Comparison of ENCODE assay signal across 19 cellular contexts in genomic region chr3:138768946-138769345, GRCh38.
DNase-seq lines count a peak whose midpoint lies in the region; ATAC-seq, FAIRE-seq and TF ChIP-seq lines count a peak whose summit lies in the region.
"Had no signal": no experiment of that assay in that cellular context is flagged by ENCODE, and none has a peak within 500 bp of the region (broad histone marks: within the 10 kb centered on the region; RNA-seq: fewer than 3 reads in every experiment).

No MANE protein-coding gene starts in this region.

- no peak overlapping the region for H3K4ac ChIP-seq in mesenchymal stem cell (ENCODE audit: low read depth in 1 of 2, low read length in 2 of 2)

- H3K27me3 ChIP-seq in CD8-positive, alpha-beta T cell (ENCODE audit: insufficient read depth, low read length): no peaks in the 10 kb centered on the region
- H3K27me3 ChIP-seq in PC-3 (ENCODE audit: low read length): no peaks in the 10 kb centered on the region
- no peaks in the 10 kb centered on the region for H3K27me3 ChIP-seq in mesenchymal stem cell (ENCODE audit: control insufficient read depth in 1 of 2, insufficient read depth in 1 of 2, low read length in 2 of 2)

- no peaks in the 10 kb centered on the region for H3F3A ChIP-seq in PC-3 (ENCODE audit: low read length, unreplicated experiment)

- POLR2A ChIA-PET in CD8-positive, alpha-beta T cell (lab: Charles Lee): no interaction called here
- POLR2A ChIA-PET in PC-3 (lab: Charles Lee; ENCODE audit: unreplicated experiment): no interaction called here

- H2AFZ ChIP-seq in PC-3 (ENCODE audit: low read length) (no peak overlapping the region), mesenchymal stem cell (ENCODE audit: low read depth, low read length) (no peak overlapping the region)
- H2AFZ ChIP-seq: GM23338 had no signal

- H3K79me1 ChIP-seq in mesenchymal stem cell (replicated peaks; ENCODE audit: low read length, poor library complexity, severe bottlenecking): peaks cover 22% of the 10 kb centered on the region

- no peak for TF ChIP-seq CTCF in CD8-positive, alpha-beta T cell (IDR thresholded peaks at IDR 0.05)
- no peak for TF ChIP-seq CTCF in PC-3 (conservative IDR thresholded peaks at IDR 0.05; ENCODE audit: low read depth, low read length)

- no peak for DNase-seq in CD8-positive, alpha-beta T cell
- DNase-seq in PC-3 (no peak), mesenchymal stem cell (no peak), HTR-8/SVneo (ENCODE audit: insufficient read length, low spot score) (no peak), mesenteric fat pad (ENCODE audit: low spot score) (no peak)
- DNase-seq: H9, Kasumi-1, NCI-H1105 treated with DMSO at 0.1 percent for 48 hours, NCI-H2029, NCI-H446, NCI-H524 treated with DMSO at 0.1 percent for 48 hours, NCI-H774 had no signal

- H3K4me1 Mint-ChIP-seq in CD8-positive, alpha-beta T cell (ENCODE audit: low read depth): peaks cover 13% of the 10 kb centered on the region
- H3K4me1 Mint-ChIP-seq: B cell, GM23338, H9 had no signal

- no peak overlapping the region for H3K27ac ChIP-seq in CD8-positive, alpha-beta T cell (ENCODE audit: low read depth, low read length)
- H3K27ac ChIP-seq in PC-3 (ENCODE audit: low read length) (peak overlapping the region; percentile 72), mesenchymal stem cell (ENCODE audit: low read length, poor library complexity, severe bottlenecking) (peak overlapping the region; percentile 65)
- H3K27ac ChIP-seq: HL-60 had no signal

- peaks cover 15% of the 10 kb centered on the region for H3K79me2 ChIP-seq in PC-3 (ENCODE audit: low read length)

- peaks cover 8% of the 10 kb centered on the region for H3K4me1 ChIP-seq in CD8-positive, alpha-beta T cell (ENCODE audit: insufficient read depth, low read length)
- H3K4me1 ChIP-seq in PC-3 (ENCODE audit: insufficient read depth, low read length): peaks cover 31% of the 10 kb centered on the region
- peaks cover 20% of the 10 kb centered on the region for H3K4me1 ChIP-seq in mesenchymal stem cell (ENCODE audit: control insufficient read depth, insufficient read depth, low read depth, low read length)

- no peak overlapping the region for H3K18ac ChIP-seq in mesenchymal stem cell (ENCODE audit: low read depth in 1 of 2, low read length in 2 of 2)

- no peak for FAIRE-seq in HTR-8/SVneo (lab: Jason Lieb, UNC)
- FAIRE-seq: D721Med had no signal

- no peaks in the 10 kb centered on the region for H3K27me3 Mint-ChIP-seq in CD8-positive, alpha-beta T cell (ENCODE audit: low read depth)
- H3K27me3 Mint-ChIP-seq: B cell had no signal

- no peak overlapping the region for H3K4me3 ChIP-seq in CD8-positive, alpha-beta T cell (ENCODE audit: low read depth, low read length)
- no peak overlapping the region for H3K4me3 ChIP-seq in PC-3 (ENCODE audit: low read length)
- no peak overlapping the region for H3K4me3 ChIP-seq in mesenchymal stem cell (ENCODE audit: insufficient read depth in 1 of 2, low read depth in 1 of 2, low read length in 2 of 2)
- H3K4me3 ChIP-seq: GM23338 had no signal

- CTCF ChIA-PET in CD8-positive, alpha-beta T cell (lab: Charles Lee): interaction anchor here (3.6 kb wide), 1 partner anchor 147 kb away, joined by 15 read pairs; no protein-coding TSS in a partner anchor
- CTCF ChIA-PET in PC-3 (lab: Charles Lee): no interaction called here

- no peak overlapping the region for H4K8ac ChIP-seq in mesenchymal stem cell (ENCODE audit: low read length)

- no peak overlapping the region for H2BK15ac ChIP-seq in mesenchymal stem cell (ENCODE audit: low read depth, poor library complexity, severe bottlenecking)

- H3K36me3 Mint-ChIP-seq in CD8-positive, alpha-beta T cell: peaks cover 22% of the 10 kb centered on the region

- 97% methylated on average over 3 of the region's 5 CpGs for WGBS in mesenchymal stem cell

- no peak overlapping the region for H4K91ac ChIP-seq in mesenchymal stem cell (ENCODE audit: low read length)

- H3K4me2 ChIP-seq in PC-3 (ENCODE audit: low read length): 0 out of 2 replicates have a peak overlapping the region, but pooled peaks have one; percentile 23
- peak overlapping the region; percentile 1 for H3K4me2 ChIP-seq in mesenchymal stem cell (ENCODE audit: low read length, poor library complexity, severe bottlenecking)
- H3K4me2 ChIP-seq: GM23338 had no signal

- H2BK120ac ChIP-seq in mesenchymal stem cell (ENCODE audit: low read depth, low read length): no peak overlapping the region

- no peak overlapping the region for H3K4me3 Mint-ChIP-seq in CD8-positive, alpha-beta T cell
- H3K4me3 Mint-ChIP-seq: B cell, GM23338, H9 had no signal

- H3K9ac ChIP-seq in PC-3 (ENCODE audit: low read length) (no peak overlapping the region), mesenchymal stem cell (ENCODE audit: low read length) (no peak overlapping the region)

- no peak for ATAC-seq in CD8-positive, alpha-beta T cell
- ATAC-seq in PC-3 (no peak), GM18873 (IDR thresholded peaks at IDR 0.05; ENCODE audit: low FRiP score, unreplicated experiment) (no peak), HG03095 (IDR thresholded peaks at IDR 0.05; ENCODE audit: unreplicated experiment) (no peak)
- ATAC-seq: GM23338, SK-N-SH treated with all-trans-retinoic acid at 6 μM for 48 hours had no signal

- no peaks in the 10 kb centered on the region for H3K9me3 ChIP-seq in CD8-positive, alpha-beta T cell (ENCODE audit: low read length)
- H3K9me3 ChIP-seq in PC-3 (ENCODE audit: low read length) (no peaks in the 10 kb centered on the region), mesenchymal stem cell (ENCODE audit: control insufficient read depth, low read length) (peaks cover 8% of the 10 kb centered on the region)

- intact Hi-C loops in CD8-positive, alpha-beta T cell (cut with DNase I, micrococcal nuclease): no loop called here
- intact Hi-C loops in PC-3 (cut with micrococcal nuclease): no loop called here

- H3K23ac ChIP-seq in mesenchymal stem cell (ENCODE audit: low read length in 2 of 2): no peak overlapping the region

- H4K20me1 ChIP-seq in PC-3 (ENCODE audit: low read length): no peaks in the 10 kb centered on the region

- H2AK5ac ChIP-seq in mesenchymal stem cell (ENCODE audit: low read length, severe bottlenecking): peak overlapping the region; percentile 32

- BruUV-seq in PC-3 (replicated peaks; lab: Mats Ljungman, UMichigan): no TSS peak

- H2BK12ac ChIP-seq in mesenchymal stem cell (ENCODE audit: low read length in 2 of 2): no peak overlapping the region

- no peak overlapping the region for H2BK5ac ChIP-seq in mesenchymal stem cell (ENCODE audit: low read depth, low read length, poor library complexity, severe bottlenecking)

- no peaks in the 10 kb centered on the region for H3K9me2 ChIP-seq in PC-3 (replicated peaks; ENCODE audit: low read length)

- H3K14ac ChIP-seq in mesenchymal stem cell (ENCODE audit: low read length in 2 of 2): no peak overlapping the region

- H3K9me3 Mint-ChIP-seq in CD8-positive, alpha-beta T cell: no peaks in the 10 kb centered on the region

- H3K27ac Mint-ChIP-seq in CD8-positive, alpha-beta T cell: peak overlapping the region; percentile 52
- H3K27ac Mint-ChIP-seq: B cell, GM23338, H9 had no signal

- H3K36me3 ChIP-seq in CD8-positive, alpha-beta T cell (ENCODE audit: insufficient read depth, low read length): no peaks in the 10 kb centered on the region
- peaks cover 23% of the 10 kb centered on the region for H3K36me3 ChIP-seq in PC-3 (ENCODE audit: low read depth, low read length)
- peaks cover 9 to 17% of the 10 kb centered on the region in 2 experiments for H3K36me3 ChIP-seq in mesenchymal stem cell (ENCODE audit: control insufficient read depth in 1 of 2, insufficient read depth in 2 of 2, low read depth in 1 of 2, low read length in 2 of 2)
